1 cellular context compared by ENCODE assay signal in genomic region chr6:32081168-32081624, GRCh38.
TF ChIP-seq lines count a peak whose summit lies in the region.

No MANE protein-coding gene starts in this region.

TF ChIP-seq in SK-N-SH, 30 proteins besides CTCF, POLR2A, EP300 and RAD21 (continued from another document):
- TF ChIP-seq ZBTB33 (IDR thresholded peaks at IDR 0.05; ENCODE audit: borderline replicate concordance, low read depth) (no peak), NRF1 (IDR thresholded peaks at IDR 0.05; ENCODE audit: low read depth, low read length) (no peak), FOSL2 (IDR thresholded peaks at IDR 0.05; ENCODE audit: borderline replicate concordance, low read depth) (peak; percentile 86), TEAD4 (IDR thresholded peaks at IDR 0.05; ENCODE audit: borderline replicate concordance, insufficient read depth) (no peak), USF1 (IDR thresholded peaks at IDR 0.05; ENCODE audit: borderline replicate concordance, low read depth) (no peak), CHD2 (IDR thresholded peaks at IDR 0.05; ENCODE audit: low read length, partially characterized antibody) (no peak), RXRA (IDR thresholded peaks at IDR 0.05; ENCODE audit: borderline replicate concordance, low read depth) (peak; percentile 53; the same call in 1 of the 2 replicates), FOXM1 (IDR thresholded peaks at IDR 0.05; ENCODE audit: low read depth) (no peak), TAF1 (IDR thresholded peaks at IDR 0.05; ENCODE audit: borderline replicate concordance, low read depth, low read length) (no peak), YY1 (IDR thresholded peaks at IDR 0.05; ENCODE audit: low read depth) (peak; percentile 59; the same call in 1 of the 2 replicates)
